In genomic region chr20:25637247-25637646, GRCh38 we compare ENCODE assay signal across 17 cellular contexts. TPM values are rescaled to one million over a fixed set of nuclear protein-coding genes. Genes with fewer than 3 reads are reported as not detected.
DNase-seq lines count a peak whose midpoint lies in the region; TF ChIP-seq lines count a peak whose summit lies in the region.
"Had no signal": no experiment of that assay in that cellular context is flagged by ENCODE, and none has a peak within 500 bp of the region (broad histone marks: within the 10 kb centered on the region; RNA-seq: fewer than 3 reads in every experiment).

No MANE protein-coding gene starts in this region.

- no peak overlapping the region for H2BK15ac ChIP-seq in mesendoderm (replicated peaks; ENCODE audit: low read depth)

- no peak overlapping the region for H3K18ac ChIP-seq in mesendoderm (ENCODE audit: low read length)

- H3K27me3 ChIP-seq in mesendoderm (ENCODE audit: insufficient read depth, low read length, poor library complexity) (no peaks in the 10 kb centered on the region), transverse colon (no peaks in the 10 kb centered on the region)
- H3K27me3 ChIP-seq: BLaER1 treated with 17β-estradiol and CSF1 and Interleukin-3, amounts not matched to agents 10 nM and 100 nM had no signal

- no peak overlapping the region for H4K5ac ChIP-seq in mesendoderm (ENCODE audit: low read length)

- TF ChIP-seq CTCF in transverse colon (IDR thresholded peaks at IDR 0.05), result no peak

- TF ChIP-seq EP300 in transverse colon (IDR thresholded peaks at IDR 0.05; ENCODE audit: low read depth), result no peak

- H3K56ac ChIP-seq in mesendoderm (ENCODE audit: low read length), result no peak overlapping the region

- no peak overlapping the region for H3K4me3 ChIP-seq in mesendoderm (ENCODE audit: low read length)
- H3K4me3 ChIP-seq in transverse colon, result no peak overlapping the region
- H3K4me3 ChIP-seq: BLaER1 treated with 17β-estradiol and CSF1 and Interleukin-3, amounts not matched to agents 10 nM and 100 nM had no signal

- no peaks in the 10 kb centered on the region for H3K4me1 ChIP-seq in mesendoderm (ENCODE audit: control insufficient read depth, low read depth, low read length)
- no peaks in the 10 kb centered on the region for H3K4me1 ChIP-seq in transverse colon
- H3K4me1 ChIP-seq: BLaER1 treated with 17β-estradiol and CSF1 and Interleukin-3, amounts not matched to agents 10 nM and 100 nM had no signal

- H3K23ac ChIP-seq in mesendoderm (ENCODE audit: low read length), result no peak overlapping the region

- WGBS in mesendoderm (ENCODE audit: extremely low coverage, insufficient coverage, low lambda C conversion rate), result no CpG with 5 or more reads among the region's 2 CpGs
- 96 to 97% methylated on average over 2 of the region's 2 CpGs for WGBS in transverse colon (ENCODE audit: low coverage in 1 of 2), 2 donors

- H3K79me1 ChIP-seq in mesendoderm (ENCODE audit: low read length), result no peaks in the 10 kb centered on the region

- H2AK5ac ChIP-seq in mesendoderm (ENCODE audit: low read length), result no peak overlapping the region

- no peak overlapping the region for H3K9ac ChIP-seq in mesendoderm (ENCODE audit: low read length)
- H3K9ac ChIP-seq: BLaER1 treated with 17β-estradiol and CSF1 and Interleukin-3, amounts not matched to agents 10 nM and 100 nM had no signal

- no peaks in the 10 kb centered on the region for H3K9me3 ChIP-seq in transverse colon

- H3K4ac ChIP-seq in mesendoderm (ENCODE audit: low read depth, low read length), result no peak overlapping the region

- in situ Hi-C loops in transverse colon (cut with MboI; ENCODE audit: low pct_ligation_motif_present in 1 of 4, low pct_unique_long_range_greater_than_20kb in 1 of 4, low sequenced_read_pairs in 3 of 4), result no loop called here

- H3K27ac ChIP-seq in mesendoderm (ENCODE audit: low read depth, low read length) (no peak overlapping the region), transverse colon (no peak overlapping the region)
- H3K27ac ChIP-seq: BLaER1 treated with 17β-estradiol and CSF1 and Interleukin-3, amounts not matched to agents 10 nM and 100 nM had no signal

- H3K4me2 ChIP-seq in mesendoderm (ENCODE audit: low read length), result no peak overlapping the region
- H3K4me2 ChIP-seq: BLaER1 treated with 17β-estradiol and CSF1 and Interleukin-3, amounts not matched to agents 10 nM and 100 nM had no signal

- TF ChIP-seq POLR2A in transverse colon (IDR thresholded peaks at IDR 0.05), result no peak

- intact Hi-C loops in transverse colon (cut with DNase I; ENCODE audit: low total_unique reads), result no loop called here

- no peak overlapping the region for H2BK5ac ChIP-seq in mesendoderm (ENCODE audit: low read length)

- no peaks in the 10 kb centered on the region for H3K36me3 ChIP-seq in mesendoderm (ENCODE audit: control insufficient read depth, insufficient read depth, low read length)
- peaks cover 0 to 6% (median 0%) of the 10 kb centered on the region in 4 donors for H3K36me3 ChIP-seq in transverse colon

- H3K79me2 ChIP-seq in mesendoderm (ENCODE audit: control insufficient read depth, insufficient read depth, low read length), result no peaks in the 10 kb centered on the region

- DNase-seq in DMS53 (lab: John Stamatoyannopoulos, UW) (peak; percentile 15), DMS53 treated with DMSO at 0.1 percent for 48 hours (lab: John Stamatoyannopoulos, UW; ENCODE audit: unreplicated experiment) (no peak), NAMALWA (ENCODE audit: low spot score) (peak; percentile 19), amniotic epithelial cell (ENCODE audit: low read depth) (peak; percentile 30), mesendoderm (peak; percentile 38), iPS-NIHi7 (ENCODE audit: extremely low spot score) (no peak), transverse colon (no peak)
- no peak for DNase-seq in activated CD4-positive, CD25-positive, alpha-beta regulatory T cell (lab: John Stamatoyannopoulos, UW)
- DNase-seq: 8988T; AML-193; Calu3; CD4-positive, CD25-positive, alpha-beta regulatory T cell; DMS153; GF-D8; H7 had no signal

- H2BK120ac ChIP-seq in mesendoderm (ENCODE audit: low read depth, low read length), result no peak overlapping the region

- H4K8ac ChIP-seq in mesendoderm (ENCODE audit: low read depth, low read length), result no peak overlapping the region

RNA-seq across cellular contexts. Expression of gene NANP, which starts 13.4 kb away (rescaled TPM):
- 7.5 TPM for polyA plus RNA-seq in mesendoderm (2013, experiment 1 of 2)
- 7.7 TPM for polyA plus RNA-seq in mesendoderm (2013, experiment 2 of 2)
- 1 to 10 TPM; 1.4 to 7.1 (median 3.4) TPM for total RNA-seq in transverse colon

RNA-seq across cellular contexts. Expression of gene NINL, which starts 51.9 kb away (rescaled TPM):
- 9.5 TPM for polyA plus RNA-seq in mesendoderm (2013, experiment 1 of 2)
- polyA plus RNA-seq in mesendoderm (2013, experiment 2 of 2), result 9.8 TPM
- 1 to 10 TPM; 3.1 to 9.7 (median 5.7) TPM for total RNA-seq in transverse colon
- total RNA-seq: HT-29 had no signal

RNA-seq across cellular contexts. Expression of gene ZNF337, which starts 59.4 kb away (rescaled TPM):
- polyA plus RNA-seq in mesendoderm (2013, experiment 1 of 2), result 3.3 TPM
- polyA plus RNA-seq in mesendoderm (2013, experiment 2 of 2), result 3.1 TPM
- total RNA-seq in transverse colon, result 10 to 100 TPM in 2 of 4 donors, 1 to 10 TPM in 2; 5.2 to 17.1 (median 11.0) TPM

Comparison
In these comparisons a context has a peak if more than half of its experiments do, and no peak if none do; other contexts are left out.
1. DNase-seq: peak in DMS53 (single experiment), NAMALWA (single experiment), amniotic epithelial cell (single experiment) and mesendoderm (single experiment); none in DMS53 treated with DMSO at 0.1 percent for 48 hours (single experiment), iPS-NIHi7 (single experiment), transverse colon (single experiment) and activated CD4-positive, CD25-positive, alpha-beta regulatory T cell (0 of 4).